9 cellular contexts compared by ENCODE assay signal in the genomic region with DNA sequence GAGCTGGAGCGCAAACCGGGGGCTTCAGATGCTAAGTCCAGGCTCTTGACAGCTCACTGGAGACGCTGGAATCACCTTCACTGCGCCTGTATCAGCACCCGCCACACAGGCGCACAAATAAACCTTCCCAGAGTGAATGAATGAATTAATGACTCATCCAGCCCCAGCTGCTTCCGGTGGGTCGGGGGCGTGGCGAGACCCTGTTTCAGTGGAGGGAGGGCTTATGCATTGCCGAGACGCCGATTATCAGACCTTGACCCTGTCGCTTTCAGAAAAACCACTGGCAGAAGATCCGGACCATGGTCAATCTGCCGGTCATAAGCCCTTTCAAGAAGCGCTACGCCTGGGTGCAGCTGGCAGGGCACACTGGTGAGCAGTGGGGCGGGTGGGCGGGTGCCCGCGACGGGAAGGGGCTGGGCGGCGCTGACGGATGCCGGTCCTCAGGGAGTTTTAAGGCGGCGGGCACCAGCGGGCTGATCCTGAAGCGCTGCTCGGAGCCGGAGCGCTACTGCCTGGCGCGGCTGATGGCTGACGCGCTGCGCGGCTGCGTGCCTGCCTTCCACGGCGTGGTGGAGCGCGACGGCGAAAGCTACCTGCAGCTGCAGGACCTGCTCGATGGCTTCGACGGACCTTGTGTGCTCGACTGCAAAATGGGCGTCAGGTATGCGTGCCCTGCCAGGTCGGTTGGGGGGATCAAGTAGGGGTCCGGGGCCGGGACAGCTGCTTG. TPM values are rescaled to one million over a fixed set of nuclear protein-coding genes. Genes with fewer than 3 reads are reported as not detected.
DNase-seq lines count a peak whose midpoint lies in the region; ATAC-seq and TF ChIP-seq lines count a peak whose summit lies in the region.
"Had no signal": no experiment of that assay in that cellular context is flagged by ENCODE, and none has a peak within 500 bp of the region (broad histone marks: within the 10 kb centered on the region; RNA-seq: fewer than 3 reads in every experiment).

No MANE protein-coding gene starts in this region.

- no peak overlapping the region for H3K27ac Mint-ChIP-seq in dendritic cell treated with granulocyte-macrophage colony-stimulating factor and Interleukin-4, amounts not matched to agents 40 ng/mL and 50 ng/mL, for 4 days
- H3K27ac Mint-ChIP-seq in natural killer cell, result no peak overlapping the region

- H3K27ac ChIP-seq in SJCRH30, result no peak overlapping the region

- TF ChIP-seq CTCF in natural killer cell (IDR thresholded peaks at IDR 0.05), result no peak

- H3K4me3 Mint-ChIP-seq in dendritic cell treated with granulocyte-macrophage colony-stimulating factor and Interleukin-4, amounts not matched to agents 40 ng/mL and 50 ng/mL, for 4 days, result peak overlapping the region; percentile 68
- peak overlapping the region; percentile 75 for H3K4me3 Mint-ChIP-seq in natural killer cell

- in situ Hi-C loops in Caki2 (cut with HindIII; ENCODE audit: low pct_unique_long_range_greater_than_20kb, low sequenced_read_pairs), result no loop called here

- H3K36me3 ChIP-seq in SJCRH30 (peaks cover 4% of the 10 kb centered on the region), MG63 (no peaks in the 10 kb centered on the region)

- intact Hi-C loops in dendritic cell treated with granulocyte-macrophage colony-stimulating factor and Interleukin-4, amounts not matched to agents 40 ng/mL and 50 ng/mL, for 4 days (cut with micrococcal nuclease), result no loop called here
- intact Hi-C loops in natural killer cell (cut with micrococcal nuclease), result no loop called here

- peak; percentile 78 for DNase-seq in Caki2 (ENCODE audit: low read depth)
- peak; percentile 62 for DNase-seq in NCI-H748 (lab: John Stamatoyannopoulos, UW; ENCODE audit: unreplicated experiment)
- DNase-seq in natural killer cell, result no peak
- DNase-seq in activated gamma-delta T cell (lab: John Stamatoyannopoulos, UW), result no peak
- DNase-seq in SJCRH30, result no peak
- no peak for DNase-seq in MG63

- H3K36me3 Mint-ChIP-seq in dendritic cell treated with granulocyte-macrophage colony-stimulating factor and Interleukin-4, amounts not matched to agents 40 ng/mL and 50 ng/mL, for 4 days (ENCODE audit: low read depth), result no peaks in the 10 kb centered on the region
- H3K36me3 Mint-ChIP-seq in natural killer cell, result no peaks in the 10 kb centered on the region

- H3K4me1 ChIP-seq in SJCRH30, result no peaks in the 10 kb centered on the region

- H3K4me3 ChIP-seq in SJCRH30 (no peak overlapping the region), MG63 (no peak overlapping the region)

- no peaks in the 10 kb centered on the region for H3K27me3 ChIP-seq in SJCRH30
- H3K27me3 ChIP-seq in MG63, result no peaks in the 10 kb centered on the region

- H3K4me1 Mint-ChIP-seq in dendritic cell treated with granulocyte-macrophage colony-stimulating factor and Interleukin-4, amounts not matched to agents 40 ng/mL and 50 ng/mL, for 4 days (ENCODE audit: low read depth), result peaks cover 29% of the 10 kb centered on the region
- H3K4me1 Mint-ChIP-seq in natural killer cell, result peaks cover 0 to 29% of the 10 kb centered on the region in 2 donors

- H3K27me3 Mint-ChIP-seq in dendritic cell treated with granulocyte-macrophage colony-stimulating factor and Interleukin-4, amounts not matched to agents 40 ng/mL and 50 ng/mL, for 4 days, result peaks cover 89% of the 10 kb centered on the region
- peaks cover 28 to 49% of the 10 kb centered on the region in 2 donors for H3K27me3 Mint-ChIP-seq in natural killer cell (ENCODE audit: low read depth in 2 of 2)

- H3K9me3 Mint-ChIP-seq in dendritic cell treated with granulocyte-macrophage colony-stimulating factor and Interleukin-4, amounts not matched to agents 40 ng/mL and 50 ng/mL, for 4 days, result no peaks in the 10 kb centered on the region
- no peaks in the 10 kb centered on the region for H3K9me3 Mint-ChIP-seq in natural killer cell

- ATAC-seq in natural killer cell, result peak in 2 of 3 donors; percentile 43 to 58
- no peak for ATAC-seq in GM21423 (IDR thresholded peaks at IDR 0.05; ENCODE audit: unreplicated experiment)
- ATAC-seq: HCT116 had no signal

- H3K9me3 ChIP-seq in SJCRH30 (replicated peaks) (no peaks in the 10 kb centered on the region), MG63 (no peaks in the 10 kb centered on the region)

RNA-seq across cellular contexts. Expression of a gene that starts 7.7 kb away (rescaled TPM):
- total RNA-seq in Caki2 (2014; rRNA removed; shearing (Covaris generic); ENCODE audit: low replicate concordance), result 6.7 and 30.3 TPM in 2 replicates
- total RNA-seq in natural killer cell, result not detected
- 8.4 and 8.8 TPM in 2 replicates for total RNA-seq in SJCRH30 (2014; rRNA removed; shearing (Covaris generic))
- total RNA-seq in MG63 (2014; rRNA removed; shearing (Covaris generic); ENCODE audit: low replicate concordance), result 1.4 and 1.6 TPM in 2 replicates

RNA-seq across cellular contexts. Expression of a gene that starts 12.3 kb away (rescaled TPM):
- total RNA-seq in Caki2 (2014; rRNA removed; shearing (Covaris generic); ENCODE audit: low replicate concordance), result not detected in 2 replicates
- total RNA-seq in natural killer cell, result 1 to 10 TPM in 2 of 3 donors, under 1 TPM in 1; 0.56 to 4.9 (median 1.7) TPM
- 4.7 and 4.9 TPM in 2 replicates for total RNA-seq in SJCRH30 (2014; rRNA removed; shearing (Covaris generic))
- not detected in 2 replicates for total RNA-seq in MG63 (2014; rRNA removed; shearing (Covaris generic); ENCODE audit: low replicate concordance)

RNA-seq across cellular contexts. Expression of a gene that starts 42.7 kb away (rescaled TPM):
- total RNA-seq in Caki2 (2014; rRNA removed; shearing (Covaris generic); ENCODE audit: low replicate concordance), result 9.3 and 24.2 TPM in 2 replicates
- total RNA-seq in natural killer cell, result 10 to 100 TPM; 21.2 to 27.7 (median 27.4) TPM
- 19.5 and 24.0 TPM in 2 replicates for total RNA-seq in SJCRH30 (2014; rRNA removed; shearing (Covaris generic))
- 6.2 and 7.9 TPM in 2 replicates for total RNA-seq in MG63 (2014; rRNA removed; shearing (Covaris generic); ENCODE audit: low replicate concordance)

RNA-seq across cellular contexts. Expression of a gene that starts 57.7 kb away (rescaled TPM):
- total RNA-seq in Caki2 (2014; rRNA removed; shearing (Covaris generic); ENCODE audit: low replicate concordance), result 16.5 and 20.2 TPM in 2 replicates
- total RNA-seq in natural killer cell, result under 1 TPM; 0.25 to 0.80 (median 0.36) TPM
- 23.2 and 24.4 TPM in 2 replicates for total RNA-seq in SJCRH30 (2014; rRNA removed; shearing (Covaris generic))
- 3.4 and 12.2 TPM in 2 replicates for total RNA-seq in MG63 (2014; rRNA removed; shearing (Covaris generic); ENCODE audit: low replicate concordance)

Comparison
In these comparisons a context has a peak if more than half of its experiments do, and no peak if none do; other contexts are left out.
1. DNase-seq: peak in Caki2 (single experiment) and NCI-H748 (single experiment); none in natural killer cell (single experiment), activated gamma-delta T cell (single experiment), SJCRH30 (0 of 2) and MG63 (single experiment).